In the genomic region with DNA sequence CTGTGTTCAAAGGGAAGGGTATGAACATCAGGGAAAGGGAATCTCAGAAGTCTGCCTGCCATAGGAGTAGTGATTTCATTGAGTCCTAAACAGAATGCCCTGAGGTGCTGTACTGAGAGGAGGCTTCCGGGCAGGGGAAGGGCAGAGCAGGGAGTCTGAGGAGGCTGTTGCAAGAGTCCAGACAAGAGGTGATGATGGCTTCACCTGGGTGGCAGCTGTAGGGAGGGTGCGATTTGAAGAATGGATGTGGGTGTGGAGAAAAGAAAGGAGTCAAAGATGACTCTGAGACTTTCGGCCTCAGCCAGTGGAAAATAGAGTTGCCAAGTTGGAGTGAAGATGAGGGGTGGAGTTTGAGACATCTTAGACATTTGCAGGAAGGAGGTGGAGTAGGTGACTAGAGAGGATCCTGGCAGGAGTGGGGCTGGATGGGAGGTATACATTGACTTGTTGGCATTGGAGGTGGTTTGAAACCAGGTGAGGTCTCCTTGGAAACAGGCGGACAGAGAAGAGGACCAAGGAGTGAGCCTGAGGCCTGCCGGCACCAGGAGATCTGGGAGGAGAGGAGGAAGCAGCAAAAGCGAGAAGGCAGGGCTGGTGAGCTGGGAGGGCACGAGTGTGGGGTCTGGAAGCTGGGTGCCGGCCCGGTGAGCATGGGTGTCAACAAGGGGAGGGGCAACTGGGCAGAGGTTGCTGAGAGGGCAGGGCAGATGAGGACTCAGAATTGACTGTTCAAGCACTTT, we compare ENCODE assay signal across 1 cellular context.
TF ChIP-seq lines count a peak whose summit lies in the region.

No MANE protein-coding gene starts in this region.

TF ChIP-seq in H1, 55 proteins besides CTCF, POLR2A, EP300 and RAD21:
- TF ChIP-seq POU5F1 (IDR thresholded peaks at IDR 0.05; ENCODE audit: low read depth, low read length), result no peak
